ENCODE assay signal across 8 cellular contexts in the genomic region with DNA sequence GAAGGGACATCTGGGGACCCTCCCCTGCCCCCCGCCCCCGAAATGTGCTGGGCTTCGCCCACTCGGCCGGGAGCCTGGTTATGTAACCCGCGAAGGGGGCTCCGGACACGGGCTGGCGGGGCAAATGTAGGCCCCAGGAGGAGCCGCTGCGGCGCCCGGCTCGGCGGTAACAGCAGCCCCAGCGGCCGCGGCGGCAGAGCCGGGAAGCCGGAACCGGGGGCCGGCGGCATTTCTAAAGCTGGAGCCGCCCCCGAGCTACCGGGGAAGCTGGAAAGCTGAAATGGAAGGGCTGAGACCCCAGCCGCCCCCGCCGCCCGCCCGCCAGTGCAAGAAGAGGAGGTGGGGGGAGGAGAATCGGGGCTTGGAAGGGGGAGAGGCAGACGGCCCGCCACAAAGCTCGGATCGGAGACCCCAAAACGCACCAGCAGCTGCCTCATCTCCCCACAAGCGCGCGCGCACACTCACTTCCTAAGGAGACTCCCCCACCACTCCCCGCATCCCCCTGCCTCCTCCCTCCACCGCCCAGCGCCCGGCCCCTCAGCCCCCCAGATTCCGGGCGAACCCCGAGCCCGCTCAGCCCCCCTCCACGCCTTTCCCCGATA. TPM values are rescaled to one million over a fixed set of nuclear protein-coding genes. Genes with fewer than 3 reads are reported as not detected.
DNase-seq lines count a peak whose midpoint lies in the region; ATAC-seq, FAIRE-seq and TF ChIP-seq lines count a peak whose summit lies in the region.

No MANE protein-coding gene starts in this region.

- H3K36me3 ChIP-seq in kidney (ENCODE audit: control insufficient read depth in 1 of 2, insufficient read depth in 2 of 2, low read length in 2 of 2) = peaks cover 0 to under 1% of the 10 kb centered on the region in 2 donors

- DNase-seq in NCI-H510A treated with DMSO at 0.1 percent for 48 hours (lab: John Stamatoyannopoulos, UW) (peak; percentile 52), NCI-H510A (lab: John Stamatoyannopoulos, UW) (no peak), T-cell (peak in 29 of 34 experiments; percentile 6 to 64 (median 34)), kidney (peak; percentile 85), posterior vena cava (ENCODE audit: low spot score) (no peak), NCI-H1694 (lab: John Stamatoyannopoulos, UW) (no peak)
- DNase-seq in stimulated activated CD4-positive, alpha-beta T cell treated with anti-CD3 and anti-CD28 coated beads, Interleukin-4, amount 100 ng/mL, for 24 hours = peak; percentile 35

- H3K27me3 Mint-ChIP-seq in T-cell (no peaks in the 10 kb centered on the region), brain (peaks cover 17% of the 10 kb centered on the region)

- H3K9me3 Mint-ChIP-seq in T-cell (no peaks in the 10 kb centered on the region), brain (no peaks in the 10 kb centered on the region)

- no peaks in the 10 kb centered on the region for H3K9me3 ChIP-seq in kidney (ENCODE audit: control insufficient read depth in 1 of 2, low read length in 2 of 2)

- H3K4me1 Mint-ChIP-seq in T-cell (peaks cover 42 to 50% (median 50%) of the 10 kb centered on the region in 3 donors), brain (peaks cover 63% of the 10 kb centered on the region)

- peak overlapping the region; percentile 96 to 98 (median 96) for H3K4me3 Mint-ChIP-seq in T-cell
- peak overlapping the region; percentile 96 to 99 (median 98) for H3K4me3 Mint-ChIP-seq in brain

- CTCF ChIA-PET in T-cell (lab: Charles Lee) = interaction anchor here (0.6 to 1.9 kb wide), 15 partner anchors 13 to 998 kb away, joined by 3 to 22 read pairs (median 5); partner anchors contain the start of gene ORAI1 (in 1 of the 2)

- H3K4me3 ChIP-seq in kidney (ENCODE audit: low read length in 2 of 2) = peak overlapping the region; percentile 60 to 67

- POLR2A ChIA-PET in T-cell (lab: Charles Lee) = interaction anchor here (0.6 to 1.8 kb wide), 8 partner anchors 10 to 309 kb away, joined by 5 to 18 read pairs (median 7); partner anchors contain the start of gene ORAI1 (in 1 of the 2)

- intact Hi-C loops in kidney (cut with DNase I) (no loop called here), posterior vena cava (cut with DNase I) (loop anchor here in 1 of 2 donors (5.0 kb wide), 1 partner anchor 48 kb away; the partner anchor contains the start of gene ORAI1)

- peak overlapping the region in 1 of 2 donors; percentile 54 for H3K9ac ChIP-seq in kidney (ENCODE audit: low read length in 2 of 2)

- TF ChIP-seq CTCF in brain (conservative IDR thresholded peaks at IDR 0.05) (no peak), kidney (IDR thresholded peaks at IDR 0.05; ENCODE audit: borderline replicate concordance, extremely low read depth, insufficient read depth) (no peak)

- H3K4me1 ChIP-seq in kidney (ENCODE audit: control insufficient read depth in 1 of 2, insufficient read depth in 1 of 2, low read depth in 1 of 2, low read length in 2 of 2) = peaks cover 9 to 24% of the 10 kb centered on the region in 2 donors

- FAIRE-seq in kidney (lab: Jason Lieb, UNC) = no peak

- peaks cover 13% of the 10 kb centered on the region for H3K36me3 Mint-ChIP-seq in T-cell
- H3K36me3 Mint-ChIP-seq in brain = peaks cover 16% of the 10 kb centered on the region

- H3K27ac Mint-ChIP-seq in T-cell = peak overlapping the region; percentile 98 to 99
- H3K27ac Mint-ChIP-seq in brain = peak overlapping the region; percentile 96 to 99 (median 98)

- no peak overlapping the region for H3K27ac ChIP-seq in kidney (ENCODE audit: low read depth in 2 of 2, low read length in 2 of 2)

- peak in 3 of 4 experiments; percentile 13 to 30 (median 16) for ATAC-seq in T-cell (replicated peaks in 1 of 4)

RNA-seq across cellular contexts. Expression of gene KDM2B, which starts 1.5 kb away (rescaled TPM):
- 100 to 1,000 TPM in 2 of 5 donors, 10 to 100 TPM in 3; 74.1 to 102 (median 95.8) TPM for total RNA-seq in T-cell
- 29.7 TPM for polyA plus RNA-seq in brain (ENCODE audit: insufficient read depth, low read depth, low replicate concordance)
- 19.7 TPM for total RNA-seq in kidney
- 6.2 TPM for polyA plus RNA-seq in kidney (ENCODE audit: insufficient read depth, low read depth, low replicate concordance)
- 10 to 100 TPM; 14.6 to 15.6 TPM for total RNA-seq in posterior vena cava

RNA-seq across cellular contexts. Expression of gene ORAI1, which starts 47.0 kb away (rescaled TPM):
- total RNA-seq in T-cell (10 to 100 TPM; 38.9 to 76.5 (median 59.0) TPM), kidney (16.5 TPM), posterior vena cava (10 to 100 TPM; 10.5 to 13.1 TPM)
- polyA plus RNA-seq in brain (ENCODE audit: insufficient read depth, low read depth, low replicate concordance) (40.4 TPM), kidney (ENCODE audit: insufficient read depth, low read depth, low replicate concordance) (18.2 TPM)

Comparison
In these comparisons a context has a peak if more than half of its experiments do, and no peak if none do; other contexts are left out.
1. DNase-seq: peak in NCI-H510A treated with DMSO at 0.1 percent for 48 hours (single experiment), T-cell (29 of 34), kidney (single experiment) and stimulated activated CD4-positive, alpha-beta T cell treated with anti-CD3 and anti-CD28 coated beads, Interleukin-4, amount 100 ng/mL, for 24 hours (single experiment); none in NCI-H510A (single experiment), posterior vena cava (single experiment) and NCI-H1694 (single experiment).